Comparison of ENCODE assay signal across 13 cellular contexts in genomic region chr3:111593666-111594065, GRCh38. TPM values are rescaled to one million over a fixed set of nuclear protein-coding genes. Genes with fewer than 3 reads are reported as not detected.
A peak's percentile ranks its signal among the peaks of the same experiment; 100 is the strongest.
DNase-seq lines count a peak whose midpoint lies in the region; ATAC-seq and TF ChIP-seq lines count a peak whose summit lies in the region.
"Had no signal": no experiment of that assay in that cellular context is flagged by ENCODE, and none has a peak within 500 bp of the region (broad histone marks: within the 10 kb centered on the region; RNA-seq: fewer than 3 reads in every experiment).

No MANE protein-coding gene starts in this region.

- H3K4me3 Mint-ChIP-seq in CD4-positive, CD25-positive, alpha-beta regulatory T cell: peak overlapping the region in 1 of 4 donors; percentile 14
- H3K4me3 Mint-ChIP-seq in T-cell: no peak overlapping the region
- peak overlapping the region; percentile 67 for H3K4me3 Mint-ChIP-seq in memory B cell
- H3K4me3 Mint-ChIP-seq in CD14-positive monocyte: no peak overlapping the region

- no peaks in the 10 kb centered on the region for H3K9me3 Mint-ChIP-seq in CD4-positive, CD25-positive, alpha-beta regulatory T cell
- H3K9me3 Mint-ChIP-seq in T-cell (no peaks in the 10 kb centered on the region), memory B cell (no peaks in the 10 kb centered on the region), CD14-positive monocyte (peaks cover 0 to 4% (median 0%) of the 10 kb centered on the region in 7 donors)

- no peak for ATAC-seq in CD4-positive, CD25-positive, alpha-beta regulatory T cell (ENCODE audit: low read depth in 2 of 2)
- ATAC-seq in GM18909 (IDR thresholded peaks at IDR 0.05; ENCODE audit: poor library complexity, unreplicated experiment): peak; percentile 1
- ATAC-seq in T-cell (replicated peaks in 1 of 4): no peak
- no peak for ATAC-seq in memory B cell (ENCODE audit: low read depth)
- ATAC-seq in left lobe of liver: no peak

- peak overlapping the region in 2 of 3 donors; percentile 15 to 70 for H3K27ac Mint-ChIP-seq in CD4-positive, CD25-positive, alpha-beta regulatory T cell
- H3K27ac Mint-ChIP-seq in T-cell (peak overlapping the region; percentile 70 to 77), memory B cell (peak overlapping the region; percentile 86), CD14-positive monocyte (peak overlapping the region in 1 of 7 donors; percentile 76)

- POLR2A ChIA-PET in T-cell (lab: Charles Lee): no interaction called here

- no peaks in the 10 kb centered on the region for H3K9me3 ChIP-seq in CD4-positive, CD25-positive, alpha-beta regulatory T cell (ENCODE audit: control insufficient read depth in 2 of 2, low read length in 2 of 2)
- H3K9me3 ChIP-seq: ovary had no signal

- H3K27me3 Mint-ChIP-seq in CD4-positive, CD25-positive, alpha-beta regulatory T cell: no peaks in the 10 kb centered on the region
- H3K27me3 Mint-ChIP-seq in T-cell: no peaks in the 10 kb centered on the region
- peaks cover 5% of the 10 kb centered on the region for H3K27me3 Mint-ChIP-seq in memory B cell
- peaks cover 0 to 1% (median 0%) of the 10 kb centered on the region in 3 donors for H3K27me3 Mint-ChIP-seq in CD14-positive monocyte (ENCODE audit: low read depth in 3 of 3)

- no peak overlapping the region for H3K27ac ChIP-seq in CD4-positive, CD25-positive, alpha-beta regulatory T cell (ENCODE audit: insufficient read depth, low read length, poor library complexity, severe bottlenecking)
- H3K27ac ChIP-seq: ovary had no signal

- intact Hi-C loops in CD14-positive monocyte (cut with micrococcal nuclease): no loop called here

- H3K27me3 ChIP-seq in CD4-positive, CD25-positive, alpha-beta regulatory T cell (ENCODE audit: control insufficient read depth, insufficient read depth, low read length): no peaks in the 10 kb centered on the region
- H3K27me3 ChIP-seq: ovary had no signal

- peaks cover 48% of the 10 kb centered on the region for H3K36me3 Mint-ChIP-seq in CD4-positive, CD25-positive, alpha-beta regulatory T cell
- H3K36me3 Mint-ChIP-seq in T-cell (peaks cover 59% of the 10 kb centered on the region), memory B cell (no peaks in the 10 kb centered on the region), CD14-positive monocyte (no peaks in the 10 kb centered on the region)

- no peak for TF ChIP-seq CTCF in CD14-positive monocyte (IDR thresholded peaks at IDR 0.05)

- DNase-seq in CD4-positive, CD25-positive, alpha-beta regulatory T cell: no peak
- DNase-seq in T-cell (no peak), memory B cell (ENCODE audit: low spot score in 2 of 2) (no peak), NCI-H2171 (lab: John Stamatoyannopoulos, UW) (no peak), NCI-H187 treated with DMSO at 0.1 percent for 48 hours (lab: John Stamatoyannopoulos, UW) (no peak), left lobe of liver (ENCODE audit: low spot score) (no peak), CD14-positive monocyte (ENCODE audit: low spot score) (no peak)
- DNase-seq: NCI-H510A treated with DMSO at 0.1 percent for 48 hours; ovary; SIG-M5; stimulated activated naive CD4-positive, alpha-beta T cell had no signal

- CTCF ChIA-PET in T-cell (lab: Charles Lee): interaction anchor here in 1 of 2 donors (1.0 kb wide), 1 partner anchor 23 kb away, joined by 3 read pairs; no protein-coding TSS in a partner anchor

- peaks cover 25 to 45% (median 33%) of the 10 kb centered on the region in 4 donors for H3K4me1 Mint-ChIP-seq in CD4-positive, CD25-positive, alpha-beta regulatory T cell
- peaks cover 36 to 61% (median 58%) of the 10 kb centered on the region in 3 donors for H3K4me1 Mint-ChIP-seq in T-cell
- H3K4me1 Mint-ChIP-seq in memory B cell: peaks cover 24% of the 10 kb centered on the region
- no peaks in the 10 kb centered on the region for H3K4me1 Mint-ChIP-seq in CD14-positive monocyte

- H3K4me3 ChIP-seq in CD4-positive, CD25-positive, alpha-beta regulatory T cell (ENCODE audit: low read depth, low read length): no peak overlapping the region
- H3K4me3 ChIP-seq: ovary had no signal

- peaks cover 12% of the 10 kb centered on the region for H3K4me1 ChIP-seq in CD4-positive, CD25-positive, alpha-beta regulatory T cell (ENCODE audit: control insufficient read depth, insufficient read depth, low read length, poor library complexity, severe bottlenecking)

- peaks cover 30% of the 10 kb centered on the region for H3K36me3 ChIP-seq in CD4-positive, CD25-positive, alpha-beta regulatory T cell (ENCODE audit: control insufficient read depth, insufficient read depth, low read length)
- H3K36me3 ChIP-seq: ovary had no signal

RNA-seq across cellular contexts. Expression of gene ZBED2, which starts 1.5 kb away (rescaled TPM):
- 0.27 TPM for total RNA-seq in CD4-positive, CD25-positive, alpha-beta regulatory T cell
- under 1 TPM in 3 of 4 donors, not detected in 1; 0.15 to 1.00 (median 0.80) TPM for polyA plus RNA-seq in CD4-positive, CD25-positive, alpha-beta regulatory T cell
- total RNA-seq in T-cell (under 1 TPM in 3 of 5 donors, not detected in 2; 0.35 to 0.82 (median 0.73) TPM), left lobe of liver (0.20 TPM)
- not detected for polyA plus RNA-seq in CD14-positive monocyte
- total RNA-seq: dermis microvascular lymphatic vessel endothelial cell had no signal

RNA-seq across cellular contexts. Expression of gene CD96, which starts 51.7 kb away (rescaled TPM):
- total RNA-seq in CD4-positive, CD25-positive, alpha-beta regulatory T cell: 125 TPM
- 100 to 1,000 TPM; 104 to 149 (median 130) TPM for polyA plus RNA-seq in CD4-positive, CD25-positive, alpha-beta regulatory T cell
- total RNA-seq in T-cell (100 to 1,000 TPM; 183 to 229 (median 203) TPM), left lobe of liver (0.40 TPM)
- polyA plus RNA-seq in CD14-positive monocyte: under 1 TPM; 0.33 to 0.97 TPM
- total RNA-seq: dermis microvascular lymphatic vessel endothelial cell had no signal

Comparison
In these comparisons a context has a peak if more than half of its experiments do, and no peak if none do; other contexts are left out.
1. RNA of gene CD96, which starts 51.7 kb away (total RNA-seq): 183 to 229 TPM in T-cell and 125 TPM in CD4-positive, CD25-positive, alpha-beta regulatory T cell (single experiment); 0.40 TPM in left lobe of liver (single experiment); every median in the first group is over 10 times any median in the second.